In genomic region chr6:79073888-79074287, GRCh38 we compare ENCODE assay signal across 17 cellular contexts. TPM values are rescaled to one million over a fixed set of nuclear protein-coding genes. Genes with fewer than 3 reads are reported as not detected.
DNase-seq lines count a peak whose midpoint lies in the region; ATAC-seq and TF ChIP-seq lines count a peak whose summit lies in the region.
"Had no signal": no experiment of that assay in that cellular context is flagged by ENCODE, and none has a peak within 500 bp of the region (broad histone marks: within the 10 kb centered on the region; RNA-seq: fewer than 3 reads in every experiment).

No MANE protein-coding gene starts in this region.

- peaks cover 85% of the 10 kb centered on the region for H3K79me2 ChIP-seq in DND-41 (ENCODE audit: insufficient read depth, low read length)

- H3K4me3 ChIP-seq in DND-41 (ENCODE audit: low read depth in 1 of 2, low read length in 2 of 2) (peak overlapping the region in 1 of 2 experiments; percentile 6; a peak in 1 of 4 replicates), ectodermal cell (ENCODE audit: insufficient read depth, low read depth, low read length) (peak overlapping the region; percentile 16)
- H3K4me3 ChIP-seq: sigmoid colon had no signal

- H2AFZ ChIP-seq in DND-41 (ENCODE audit: low read depth, low read length), result no peak overlapping the region

- H3K27ac ChIP-seq in DND-41 (ENCODE audit: low read length) (peak overlapping the region; percentile 25), ectodermal cell (ENCODE audit: insufficient read depth, low read depth, low read length, poor library complexity, severe bottlenecking) (no peak overlapping the region)

- H3K4me3 Mint-ChIP-seq in nephron, result peak overlapping the region; percentile 43 to 71 (median 60)
- H3K4me3 Mint-ChIP-seq: stimulated activated memory B cell treated with anti-CD40 and anti-IgM and Interleukin-4, amounts not matched to agents 10 μg/mL and 1 μg/mL and 100 μg/mL, for 72 hours had no signal

- H3K4me2 ChIP-seq in DND-41 (ENCODE audit: insufficient read depth, low read length), result peak overlapping the region; percentile 67

- WGBS in ectodermal cell, 2 experiments, result 33 to 57% methylated on average over 1 of the region's 1 CpG

- peak overlapping the region in 2 of 3 experiments; percentile 28 to 41 for H3K27ac Mint-ChIP-seq in nephron
- H3K27ac Mint-ChIP-seq: activated T-helper 2 cell treated with anti-CD3 and anti-CD28 coated beads, Interferon-gamma antibody, Interleukin-2, Interleukin-4, amounts not matched to agents 10 μg/mL and 5 μg/mL and 100 μg/mL, durations not matched to agents 14 hours and 24 hours and 36 hours; stimulated activated memory B cell treated with anti-CD40 and anti-IgM and Interleukin-4, amounts not matched to agents 10 μg/mL and 1 μg/mL and 100 μg/mL, for 72 hours had no signal

- H3K27me3 ChIP-seq in DND-41 (ENCODE audit: insufficient read depth, low read length, poor library complexity) (no peaks in the 10 kb centered on the region), ectodermal cell (ENCODE audit: control insufficient read depth, insufficient read depth, low read length, poor library complexity, severe bottlenecking) (no peaks in the 10 kb centered on the region)
- H3K27me3 ChIP-seq: sigmoid colon had no signal

- H3K27me3 Mint-ChIP-seq in nephron (ENCODE audit: low read depth), result peaks cover 4% of the 10 kb centered on the region
- H3K27me3 Mint-ChIP-seq: stimulated activated memory B cell treated with anti-CD40 and anti-IgM and Interleukin-4, amounts not matched to agents 10 μg/mL and 1 μg/mL and 100 μg/mL, for 72 hours had no signal

- H3K36me3 Mint-ChIP-seq in nephron (ENCODE audit: low read depth), result peaks cover 18% of the 10 kb centered on the region

- H3K4me1 ChIP-seq in DND-41 (ENCODE audit: insufficient read depth, low read length) (peaks cover 55% of the 10 kb centered on the region), ectodermal cell (ENCODE audit: control insufficient read depth, insufficient read depth, low read length) (peaks cover 3% of the 10 kb centered on the region)

- DNase-seq in DND-41, result no peak
- DNase-seq in M059J (ENCODE audit: low read depth), result peak; percentile 9
- no peak for DNase-seq in HK-2 (ENCODE audit: unreplicated experiment)
- no peak for DNase-seq in NCI-H1417 (lab: John Stamatoyannopoulos, UW)
- DNase-seq: activated CD4-positive, alpha-beta T cell treated with anti-CD3 and anti-CD28 coated beads, Interleukin-2, amount 50 U/mL, for 1 hour; EL; kidney glomerular epithelial cell; NCI-H146; NCI-H526; sigmoid colon; stimulated activated CD4-positive, alpha-beta T cell treated with anti-CD3 and anti-CD28 coated beads, Interleukin-4, amount 100 ng/mL, for 4 hours had no signal

- H3K9me3 ChIP-seq in DND-41 (ENCODE audit: insufficient read depth, low read length, severe bottlenecking) (no peaks in the 10 kb centered on the region), ectodermal cell (ENCODE audit: control insufficient read depth, low read length) (no peaks in the 10 kb centered on the region)
- H3K9me3 ChIP-seq: sigmoid colon had no signal

- TF ChIP-seq CTCF in DND-41 (IDR thresholded peaks at IDR 0.05; ENCODE audit: borderline replicate concordance, extremely low read depth, low read length, poor library complexity, severe bottlenecking) (no peak), nephron (IDR thresholded peaks at IDR 0.05; ENCODE audit: unreplicated experiment in 3 of 3) (no peak)

- H3K9me3 Mint-ChIP-seq in nephron, result no peaks in the 10 kb centered on the region
- H3K9me3 Mint-ChIP-seq: activated T-helper 2 cell treated with anti-CD3 and anti-CD28 coated beads, Interferon-gamma antibody, Interleukin-2, Interleukin-4, amounts not matched to agents 10 μg/mL and 5 μg/mL and 100 μg/mL, durations not matched to agents 14 hours and 24 hours and 36 hours; stimulated activated memory B cell treated with anti-CD40 and anti-IgM and Interleukin-4, amounts not matched to agents 10 μg/mL and 1 μg/mL and 100 μg/mL, for 72 hours had no signal

- peaks cover 38% of the 10 kb centered on the region for H4K20me1 ChIP-seq in DND-41 (ENCODE audit: insufficient read depth, low read length)

- ATAC-seq in DND-41 (ENCODE audit: insufficient read depth, low read depth) (no peak), HG02840 (IDR thresholded peaks at IDR 0.05; ENCODE audit: low FRiP score, unreplicated experiment) (no peak), GM21367 (IDR thresholded peaks at IDR 0.05; ENCODE audit: unreplicated experiment) (no peak)
- ATAC-seq: stimulated activated memory B cell treated with anti-CD40 and anti-IgM and Interleukin-4, amounts not matched to agents 10 μg/mL and 1 μg/mL and 100 μg/mL, for 72 hours had no signal

- peaks cover 41% of the 10 kb centered on the region for H3K36me3 ChIP-seq in DND-41 (ENCODE audit: insufficient read depth, low read length)
- no peaks in the 10 kb centered on the region for H3K36me3 ChIP-seq in ectodermal cell (ENCODE audit: control insufficient read depth, insufficient read depth, low read length)
- H3K36me3 ChIP-seq: sigmoid colon had no signal

- peaks cover 36% of the 10 kb centered on the region for H3K4me1 Mint-ChIP-seq in nephron

- H3K9ac ChIP-seq in DND-41 (ENCODE audit: low read depth, low read length), result peak overlapping the region; percentile 96; the same call in 1 of the 2 replicates

RNA-seq across cellular contexts. Expression of gene PHIP, which starts 4.2 kb away (rescaled TPM):
- 13.3 and 17.8 TPM in 2 replicates for total RNA-seq in M059J (2014; rRNA removed; shearing (Covaris generic))
- 43.3 TPM for polyA plus RNA-seq in ectodermal cell (2013, experiment 1 of 4)
- polyA plus RNA-seq in ectodermal cell (2013, experiment 2 of 4), result 46.7 TPM
- polyA plus RNA-seq in ectodermal cell (2013, experiment 3 of 4), result 39.2 TPM
- polyA plus RNA-seq in ectodermal cell (2013, experiment 4 of 4), result 46.6 TPM
